In the genomic region with DNA sequence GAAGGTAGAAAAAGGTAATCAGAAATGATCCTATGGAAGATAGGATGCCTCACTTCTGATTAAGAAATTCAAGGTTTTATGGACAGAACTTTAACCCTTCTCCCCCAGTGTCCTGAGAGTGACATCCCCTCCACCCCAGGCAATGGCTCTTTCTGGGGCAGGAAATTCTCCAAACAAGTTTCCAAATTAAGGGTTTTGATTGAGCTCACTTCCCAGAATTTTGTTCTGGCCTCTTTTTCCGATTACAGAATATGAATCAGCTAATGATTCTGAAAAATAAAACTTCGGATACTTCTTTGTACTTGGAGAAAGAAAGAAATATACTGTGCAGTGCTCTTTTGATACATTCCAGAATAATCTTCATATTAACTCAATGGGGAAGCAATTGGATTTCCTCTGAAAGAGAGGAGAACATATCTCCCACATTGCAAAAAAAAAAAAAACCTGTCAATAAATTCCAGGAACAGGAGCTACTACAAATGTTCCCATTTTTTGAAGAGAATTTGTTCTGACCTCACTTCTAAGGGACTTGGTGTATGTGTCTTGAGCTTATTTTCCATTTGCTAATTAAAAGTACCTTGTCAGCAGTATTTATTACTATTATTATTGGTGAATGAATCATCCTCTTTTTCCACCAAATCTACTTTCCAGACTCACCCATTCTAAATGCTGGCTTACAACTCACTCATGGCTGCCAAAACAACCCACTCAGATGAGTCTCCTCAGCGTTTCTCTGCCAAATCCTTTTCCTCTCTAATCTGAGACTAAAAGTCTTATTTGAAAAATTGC, we compare ENCODE assay signal across 14 cellular contexts. TPM values are rescaled to one million over a fixed set of nuclear protein-coding genes. Genes with fewer than 3 reads are reported as not detected.
DNase-seq lines count a peak whose midpoint lies in the region; ATAC-seq and TF ChIP-seq lines count a peak whose summit lies in the region.
"Had no signal": no experiment of that assay in that cellular context is flagged by ENCODE, and none has a peak within 500 bp of the region (broad histone marks: within the 10 kb centered on the region; RNA-seq: fewer than 3 reads in every experiment).

No MANE protein-coding gene starts in this region.

- TF ChIP-seq CTCF in astrocyte of the spinal cord (IDR thresholded peaks at IDR 0.05; ENCODE audit: low read depth, low read length), result no peak

- H3K4me3 Mint-ChIP-seq in activated T-cell treated with anti-CD3 and anti-CD28 coated beads, Interleukin-2, amount 50 U/mL, for 4 hours, result no peak overlapping the region
- H3K4me3 Mint-ChIP-seq: activated CD8-positive, alpha-beta T cell treated with anti-CD3 and anti-CD28 coated beads for 36 hours; activated naive CD4-positive, alpha-beta T cell treated with anti-CD3 and anti-CD28 coated beads, Interleukin-2, amount 50 U/mL, for 24 hours; T-helper 17 cell had no signal

- H3K4me3 ChIP-seq in astrocyte of the spinal cord (ENCODE audit: low read depth, low read length) (no peak overlapping the region), skeletal muscle satellite cell (ENCODE audit: low read length) (no peak overlapping the region)
- H3K4me3 ChIP-seq: spleen had no signal

- H3K27me3 ChIP-seq in skeletal muscle satellite cell (ENCODE audit: control insufficient read depth, insufficient read depth, low read length), result peaks cover 3% of the 10 kb centered on the region
- H3K27me3 ChIP-seq: spleen had no signal

- H3K9ac ChIP-seq in skeletal muscle satellite cell (ENCODE audit: low read depth, low read length), result no peak overlapping the region

- H3K4me1 Mint-ChIP-seq in activated T-cell treated with anti-CD3 and anti-CD28 coated beads, Interleukin-2, amount 50 U/mL, for 4 hours (ENCODE audit: low read depth), result no peaks in the 10 kb centered on the region
- H3K4me1 Mint-ChIP-seq: activated naive CD4-positive, alpha-beta T cell treated with anti-CD3 and anti-CD28 coated beads, Interleukin-2, amount 50 U/mL, for 24 hours; T-helper 17 cell had no signal

- peak; percentile 86 for DNase-seq in GM03348 (ENCODE audit: low spot score)
- peak; percentile 32 for DNase-seq in astrocyte of the spinal cord (ENCODE audit: low read depth, low spot score)
- peak; percentile 39 for DNase-seq in left cardiac atrium
- DNase-seq in activated T-cell treated with anti-CD3 and anti-CD28 coated beads, Interleukin-2, amount 50 U/mL, for 4 hours, result no peak
- no peak for DNase-seq in stimulated activated CD4-positive, alpha-beta T cell treated with anti-CD3 and anti-CD28 coated beads, Interleukin-1b, Interleukin-23, amount 100 ng/mL, for 48 hours
- DNase-seq in AML-193 (lab: John Stamatoyannopoulos, UW), result no peak
- DNase-seq: activated CD8-positive, alpha-beta T cell treated with anti-CD3 and anti-CD28 coated beads for 36 hours; effector CD4-positive, alpha-beta T cell; NCI-H1694 treated with DMSO at 0.1 percent for 48 hours; spleen; T-helper 17 cell had no signal

- peak overlapping the region; percentile 6 for H3K4me2 ChIP-seq in skeletal muscle satellite cell (ENCODE audit: low read length)

- H3K9me3 Mint-ChIP-seq in activated T-cell treated with anti-CD3 and anti-CD28 coated beads, Interleukin-2, amount 50 U/mL, for 4 hours, result no peaks in the 10 kb centered on the region
- H3K9me3 Mint-ChIP-seq: activated CD8-positive, alpha-beta T cell treated with anti-CD3 and anti-CD28 coated beads for 36 hours; activated naive CD4-positive, alpha-beta T cell treated with anti-CD3 and anti-CD28 coated beads, Interleukin-2, amount 50 U/mL, for 24 hours had no signal

- ATAC-seq in left cardiac atrium, result peak; percentile 65 to 96
- ATAC-seq in activated T-cell treated with anti-CD3 and anti-CD28 coated beads, Interleukin-2, amount 50 U/mL, for 4 hours, result no peak
- ATAC-seq in HG03025 (IDR thresholded peaks at IDR 0.05; ENCODE audit: low FRiP score, unreplicated experiment), result no peak
- ATAC-seq: activated CD8-positive, alpha-beta T cell treated with anti-CD3 and anti-CD28 coated beads for 36 hours; T-helper 17 cell had no signal

- H3K27me3 Mint-ChIP-seq in activated T-cell treated with anti-CD3 and anti-CD28 coated beads, Interleukin-2, amount 50 U/mL, for 4 hours (ENCODE audit: low read depth), result peaks cover 25% of the 10 kb centered on the region

- no peaks in the 10 kb centered on the region for H3K36me3 Mint-ChIP-seq in activated T-cell treated with anti-CD3 and anti-CD28 coated beads, Interleukin-2, amount 50 U/mL, for 4 hours (ENCODE audit: insufficient read depth)
- H3K36me3 Mint-ChIP-seq: activated naive CD4-positive, alpha-beta T cell treated with anti-CD3 and anti-CD28 coated beads, Interleukin-2, amount 50 U/mL, for 24 hours had no signal

- intact Hi-C loops in left cardiac atrium (cut with DNase I), result no loop called here

- no peaks in the 10 kb centered on the region for H3K36me3 ChIP-seq in skeletal muscle satellite cell (ENCODE audit: insufficient read depth, low read length)
- H3K36me3 ChIP-seq: spleen had no signal

- peaks cover 15% of the 10 kb centered on the region for H3K4me1 ChIP-seq in skeletal muscle satellite cell (ENCODE audit: control insufficient read depth, insufficient read depth, low read length)
- H3K4me1 ChIP-seq: spleen had no signal

- H3K9me3 ChIP-seq in skeletal muscle satellite cell (replicated peaks; ENCODE audit: low read length), result no peaks in the 10 kb centered on the region
- H3K9me3 ChIP-seq: spleen had no signal

- in situ Hi-C loops in astrocyte of the spinal cord (cut with HindIII; ENCODE audit: low sequenced_read_pairs), result no loop called here

RNA-seq across cellular contexts. Expression of a gene that starts 33.0 kb away (rescaled TPM):
- 10 to 100 TPM in 1 of 2 donors, 1 to 10 TPM in 1; 5.7 to 13.8 TPM for total RNA-seq in left cardiac atrium
- total RNA-seq in skeletal muscle satellite cell (2012; rRNA removed), result 5.6 and 5.9 TPM in 2 replicates
- 10 to 100 TPM in 2 of 3 donors, 1 to 10 TPM in 1; 9.5 to 12.5 (median 11.4) TPM for total RNA-seq in activated T-cell treated with anti-CD3 and anti-CD28 coated beads, Interleukin-2, amount 50 U/mL, for 4 hours

Comparison
In these comparisons a context has a peak if more than half of its experiments do, and no peak if none do; other contexts are left out.
1. DNase-seq: peak in GM03348 (single experiment), astrocyte of the spinal cord (single experiment) and left cardiac atrium (single experiment); none in activated T-cell treated with anti-CD3 and anti-CD28 coated beads, Interleukin-2, amount 50 U/mL, for 4 hours (single experiment), stimulated activated CD4-positive, alpha-beta T cell treated with anti-CD3 and anti-CD28 coated beads, Interleukin-1b, Interleukin-23, amount 100 ng/mL, for 48 hours (single experiment) and AML-193 (0 of 2).
2. ATAC-seq: peak in left cardiac atrium (2 of 2); none in activated T-cell treated with anti-CD3 and anti-CD28 coated beads, Interleukin-2, amount 50 U/mL, for 4 hours (0 of 2) and HG03025 (single experiment).